Comparison of ENCODE assay signal across 1 cellular context in genomic region chrX:65196758-65197371, GRCh38.
TF ChIP-seq lines count a peak whose summit lies in the region.

No MANE protein-coding gene starts in this region.

TF ChIP-seq in H1, 55 proteins besides CTCF, POLR2A, EP300 and RAD21 (continued from another document):
- no peak for TF ChIP-seq NANOG (IDR thresholded peaks at IDR 0.05; ENCODE audit: insufficient read depth, low read depth, low read length, poor library complexity, severe bottlenecking)
- no peak for TF ChIP-seq TAF7 (optimal IDR thresholded peaks at IDR 0.05; ENCODE audit: borderline replicate concordance, low read depth, low read length)
- TF ChIP-seq POLR2AphosphoS5 (IDR thresholded peaks at IDR 0.05; ENCODE audit: low read depth, low read length) = no peak
- TF ChIP-seq RFX5 (IDR thresholded peaks at IDR 0.05; ENCODE audit: borderline replicate concordance, low read depth, low read length) = no peak
- peak; percentile 41 for TF ChIP-seq MAX (IDR thresholded peaks at IDR 0.05)
